8 cellular contexts compared by ENCODE assay signal in the genomic region with DNA sequence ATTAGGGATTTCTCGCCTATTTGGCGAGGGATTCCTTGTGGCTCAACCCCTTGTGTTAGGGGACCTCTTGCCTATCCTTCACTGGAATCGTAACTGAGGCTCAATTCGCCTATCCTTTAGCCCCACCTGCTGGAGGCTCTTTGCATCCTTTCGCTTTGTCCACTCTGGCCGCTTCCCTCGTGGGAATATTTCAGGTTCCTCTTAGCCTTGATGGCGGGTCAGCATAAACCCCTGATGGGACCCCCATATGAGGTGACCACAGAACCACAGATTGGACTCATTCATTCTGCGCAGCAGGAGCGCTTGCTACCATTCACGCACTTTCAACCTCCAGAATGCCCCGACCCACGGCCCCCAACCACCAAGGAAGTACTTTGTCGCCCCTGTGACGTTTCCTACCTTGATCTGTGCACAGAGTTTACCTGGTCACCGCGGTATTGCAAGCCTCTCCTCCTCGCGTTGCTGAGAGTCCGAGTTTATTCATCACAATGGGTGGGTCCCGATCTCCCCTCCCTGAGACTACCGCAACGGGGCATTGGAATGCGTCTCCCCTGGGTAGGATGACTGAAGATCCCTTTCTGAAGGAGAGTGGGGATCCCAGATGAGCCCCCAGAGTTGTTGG. TPM values are rescaled to one million over a fixed set of nuclear protein-coding genes. Genes with fewer than 3 reads are reported as not detected.
DNase-seq lines count a peak whose midpoint lies in the region; ATAC-seq and TF ChIP-seq lines count a peak whose summit lies in the region.

Gene OR52N2 (plus strand): TSS at position 425 of the 622 bp plus-strand sequence. CDS start 11,412 bp downstream, outside the sequence.

- H3K9ac ChIP-seq in endodermal cell (ENCODE audit: extremely low read depth, low read length, poor library complexity, severe bottlenecking), result no peak within 1 kb of the TSS

- H3K4me3 ChIP-seq in AG10803 (ENCODE audit: low read length) (peak within 1 kb of the TSS; percentile 69), endodermal cell (ENCODE audit: low read length) (no peak within 1 kb of the TSS)

- peaks cover 4% of the 10 kb centered on the region for H3K9me3 Mint-ChIP-seq in endodermal cell

- H3K9me3 ChIP-seq in endodermal cell (ENCODE audit: control insufficient read depth, low read length), result peaks cover 9% of the 10 kb centered on the region

- H3K36me3 ChIP-seq in endodermal cell (ENCODE audit: control insufficient read depth, insufficient read depth, low read length), result no peaks in the 10 kb centered on the region

- no peaks in the 10 kb centered on the region for H3K4me1 ChIP-seq in endodermal cell (ENCODE audit: control insufficient read depth, insufficient read depth, low read length)

- no peaks in the 10 kb centered on the region for H3K27me3 ChIP-seq in endodermal cell (ENCODE audit: control insufficient read depth, insufficient read depth, low read length, poor library complexity, severe bottlenecking)

- no peaks in the 10 kb centered on the region for H3K36me3 Mint-ChIP-seq in endodermal cell (ENCODE audit: low read depth)

- TF ChIP-seq CTCF in AG10803 (conservative IDR thresholded peaks at IDR 0.05; ENCODE audit: low read length) (peak; percentile 89), endodermal cell (conservative IDR thresholded peaks at IDR 0.05) (peak; percentile 98)

- peaks cover 7% of the 10 kb centered on the region for H3K4me1 Mint-ChIP-seq in endodermal cell

- 67 to 79% methylated on average over 11 to 24 of the region's 24 CpGs for WGBS in endodermal cell (ENCODE audit: insufficient coverage in 1 of 2, insufficient read length in 1 of 2), 2 experiments

- no peak within 1 kb of the TSS for H3K27ac ChIP-seq in endodermal cell (ENCODE audit: low read depth, low read length)

- ATAC-seq in GM18861 (IDR thresholded peaks at IDR 0.05; ENCODE audit: unreplicated experiment) (peak; percentile 89), HG03097 (IDR thresholded peaks at IDR 0.05; ENCODE audit: low FRiP score, unreplicated experiment) (peak; percentile 87)

- peak within 1 kb of the TSS; percentile 69 for H3K4me3 Mint-ChIP-seq in endodermal cell

- peaks cover 10% of the 10 kb centered on the region for H3K27me3 Mint-ChIP-seq in endodermal cell (ENCODE audit: insufficient read depth)

- H3K27ac Mint-ChIP-seq in endodermal cell, result peak within 1 kb of the TSS; percentile 76

- DNase-seq in AG10803 (ENCODE audit: low read depth) (peak; percentile 65), NCI-H526 (lab: John Stamatoyannopoulos, UW) (peak; percentile 17 to 69), endodermal cell (peak; percentile 90), middle frontal gyrus (ENCODE audit: extremely low spot score, low spot score) (peak; percentile 50)
- DNase-seq in activated CD8-positive, alpha-beta memory T cell treated with anti-CD3 and anti-CD28 coated beads for 1 hour (ENCODE audit: extremely low read depth in 1 of 2, low read depth in 1 of 2), result peak; percentile 25 to 48
- peak; percentile 36 to 37 for DNase-seq in stimulated activated CD8-positive, alpha-beta memory T cell treated with anti-CD3 and anti-CD28 coated beads, Interleukin-15, amount 100 ng/mL, for 48 hours (ENCODE audit: low read depth in 2 of 2)

RNA-seq across cellular contexts. Expression of gene OR52N2, which starts in this region (rescaled TPM):
- total RNA-seq in endodermal cell, result not detected
- not detected for polyA plus RNA-seq in endodermal cell (2013, experiment 1 of 2)
- not detected for polyA plus RNA-seq in endodermal cell (2013, experiment 2 of 2)

Comparison
In these comparisons a context has a peak if more than half of its experiments do, and no peak if none do; other contexts are left out.
1. Peak in DNase-seq in endodermal cell; RNA of the gene not detected or under 1 TPM.
2. DNase-seq: peak in every context shown above with its lines; median percentile 90 in endodermal cell; 65 in AG10803; 50 in middle frontal gyrus; 43 in NCI-H526; 36 in activated CD8-positive, alpha-beta memory T cell treated with anti-CD3 and anti-CD28 coated beads for 1 hour; 36 in stimulated activated CD8-positive, alpha-beta memory T cell treated with anti-CD3 and anti-CD28 coated beads, Interleukin-15, amount 100 ng/mL, for 48 hours.